1 cellular context compared by ENCODE assay signal in the genomic region with DNA sequence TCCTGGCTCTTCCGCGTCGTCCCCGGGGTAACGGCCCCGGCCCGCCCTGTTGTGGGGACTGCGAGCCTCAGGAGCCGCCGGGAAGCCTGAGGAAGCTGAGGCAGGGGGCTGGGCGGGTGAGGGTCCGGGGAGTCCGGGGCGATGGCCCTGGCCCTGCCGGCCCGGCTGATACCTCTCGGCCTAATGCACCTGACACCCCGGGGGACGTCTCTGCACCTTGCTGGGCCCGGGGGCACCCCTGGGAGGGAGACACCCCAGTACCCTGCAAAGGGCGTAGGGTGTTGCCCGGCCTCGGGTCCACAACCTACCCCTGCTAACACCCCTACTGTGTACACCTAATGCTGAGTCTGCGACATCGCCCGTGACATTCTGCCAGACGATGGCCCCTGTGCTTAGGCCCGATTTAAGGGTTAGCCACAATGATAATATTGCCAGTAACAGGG.
TF ChIP-seq lines count a peak whose summit lies in the region.

No MANE protein-coding gene starts in this region.

TF ChIP-seq in H1, 55 proteins besides CTCF, POLR2A, EP300 and RAD21:
- TF ChIP-seq KDM5A (IDR thresholded peaks at IDR 0.05; ENCODE audit: low read length), result peak; percentile 59; the same call in 1 of the 2 replicates
- no peak for TF ChIP-seq SP2 (IDR thresholded peaks at IDR 0.05; ENCODE audit: low read length)
- TF ChIP-seq HDAC2 (IDR thresholded peaks at IDR 0.05; ENCODE audit: borderline replicate concordance in 1 of 2, low read depth in 2 of 2, low read length in 2 of 2), result no peak
- no peak; the same call in 1 of the 2 replicates for TF ChIP-seq POLR2AphosphoS5 (IDR thresholded peaks at IDR 0.05; ENCODE audit: low read depth, low read length)
- TF ChIP-seq, protein P1, sequence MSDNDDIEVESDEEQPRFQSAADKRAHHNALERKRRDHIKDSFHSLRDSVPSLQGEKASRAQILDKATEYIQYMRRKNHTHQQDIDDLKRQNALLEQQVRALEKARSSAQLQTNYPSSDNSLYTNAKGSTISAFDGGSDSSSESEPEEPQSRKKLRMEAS (IDR thresholded peaks at IDR 0.05), result no peak
